ENCODE assay signal across 1 cellular context in genomic region chr1:78577257-78578100, GRCh38.
TF ChIP-seq lines count a peak whose summit lies in the region.

No MANE protein-coding gene starts in this region.

TF ChIP-seq in SK-N-SH treated with all-trans-retinoic acid at 6 μM for 48 hours, 23 proteins besides CTCF, POLR2A, EP300 and RAD21 (continued from another document):
- TF ChIP-seq ZNF8 (CRISPR knock-in tag; IDR thresholded peaks at IDR 0.05) (peak; percentile 86), PPARA (CRISPR knock-in tag; IDR thresholded peaks at IDR 0.05; ENCODE audit: borderline replicate concordance) (no peak), POU6F1 (CRISPR knock-in tag; IDR thresholded peaks at IDR 0.05; ENCODE audit: borderline replicate concordance, low read depth) (peak; percentile 55; the same call in 1 of the 2 replicates), CSRNP3 (CRISPR knock-in tag; IDR thresholded peaks at IDR 0.05) (peak; percentile 67), ISL1 (CRISPR knock-in tag; IDR thresholded peaks at IDR 0.05) (peak; percentile 97), GLIS3 (CRISPR knock-in tag; IDR thresholded peaks at IDR 0.05) (no peak), SNAI2 (CRISPR knock-in tag; IDR thresholded peaks at IDR 0.05) (0 out of 2 replicates have a peak, but pooled peaks have one; percentile 71), CREB5 (CRISPR knock-in tag; IDR thresholded peaks at IDR 0.05; ENCODE audit: low read depth) (peak; percentile 96), ZC3H10 (CRISPR knock-in tag; IDR thresholded peaks at IDR 0.05) (peak; percentile 14; the same call in 1 of the 2 replicates), ESRRG (CRISPR knock-in tag; IDR thresholded peaks at IDR 0.05) (peak; percentile 34; the same call in 1 of the 2 replicates), ZNF565 (CRISPR knock-in tag; conservative IDR thresholded peaks at IDR 0.05; ENCODE audit: low read depth) (no peak), ZNF70 (CRISPR knock-in tag; IDR thresholded peaks at IDR 0.05) (peak; percentile 22; the same call in 1 of the 2 replicates), BACH2 (CRISPR knock-in tag; IDR thresholded peaks at IDR 0.05; ENCODE audit: borderline replicate concordance) (no peak), ARNTL (CRISPR knock-in tag; IDR thresholded peaks at IDR 0.05; ENCODE audit: borderline replicate concordance, low read depth) (0 out of 2 replicates have a peak, but pooled peaks have one; percentile 8)
